In genomic region chr2:64750817-64751285, GRCh38 we compare ENCODE assay signal across 8 cellular contexts.
DNase-seq lines count a peak whose midpoint lies in the region; ATAC-seq and TF ChIP-seq lines count a peak whose summit lies in the region.

No MANE protein-coding gene starts in this region.

- H3K4me3 Mint-ChIP-seq in activated naive CD8-positive, alpha-beta T cell, result peak overlapping the region; percentile 93

- peaks cover 31% of the 10 kb centered on the region for H3K4me1 Mint-ChIP-seq in activated naive CD8-positive, alpha-beta T cell (ENCODE audit: low read depth)

- H3K27ac ChIP-seq in SK-N-MC (peak overlapping the region; percentile 54; the same call in 1 of the 2 replicates), upper lobe of left lung (peak overlapping the region; percentile 93 to 99 (median 96))

- H3K9me3 Mint-ChIP-seq in activated naive CD8-positive, alpha-beta T cell (ENCODE audit: low read depth), result no peaks in the 10 kb centered on the region

- intact Hi-C loops in Right ventricle myocardium superior (cut with DNase I), result loop anchor here (1.0 to 5.0 kb wide), 3 partner anchors 16 to 106 kb away; partner anchors contain the start of gene SERTAD2

- H3K9me3 ChIP-seq in SK-N-MC (ENCODE audit: low read depth, low read length), result no peaks in the 10 kb centered on the region
- H3K9me3 ChIP-seq in upper lobe of left lung, result no peaks in the 10 kb centered on the region

- H3K27ac Mint-ChIP-seq in activated naive CD8-positive, alpha-beta T cell, result peak overlapping the region; percentile 95

- ATAC-seq in Right ventricle myocardium superior (ENCODE audit: poor library complexity), result peak; percentile 89
- peak; percentile 94 to 99 for ATAC-seq in upper lobe of left lung (ENCODE audit: low FRiP score in 2 of 2)

- peak in 1 of 4 donors; percentile 23 for TF ChIP-seq EP300 in upper lobe of left lung (IDR thresholded peaks at IDR 0.05)

- TF ChIP-seq CTCF in HFF-Myc (IDR thresholded peaks at IDR 0.05; ENCODE audit: low read depth, low read length, missing control alignments), result no peak
- TF ChIP-seq CTCF in NB4 (IDR thresholded peaks at IDR 0.05; ENCODE audit: low read depth, low read length), result no peak
- TF ChIP-seq CTCF in upper lobe of left lung (IDR thresholded peaks at IDR 0.05), result peak in 2 of 6 experiments; percentile 27 to 50

- no peaks in the 10 kb centered on the region for H3K36me3 Mint-ChIP-seq in activated naive CD8-positive, alpha-beta T cell

- H3K27me3 ChIP-seq in upper lobe of left lung, result no peaks in the 10 kb centered on the region

- no peaks in the 10 kb centered on the region for H3K27me3 Mint-ChIP-seq in activated naive CD8-positive, alpha-beta T cell

- peak; percentile 58 for TF ChIP-seq POLR2A in NB4 (IDR thresholded peaks at IDR 0.05; ENCODE audit: extremely low read depth, insufficient read length)
- peak in 3 of 4 donors; percentile 96 to 98 (median 98) for TF ChIP-seq POLR2A in upper lobe of left lung (IDR thresholded peaks at IDR 0.05)

- H3K4me3 ChIP-seq in HFF-Myc (replicated peaks; ENCODE audit: low read depth, low read length) (peak overlapping the region; percentile 75), NB4 (ENCODE audit: low read depth, low read length) (peak overlapping the region; percentile 76), SK-N-MC (peak overlapping the region; percentile 87), upper lobe of left lung (peak overlapping the region; percentile 33 to 81 (median 61))

- H3K36me3 ChIP-seq in SK-N-MC (ENCODE audit: insufficient read depth, low read length) (no peaks in the 10 kb centered on the region), upper lobe of left lung (no peaks in the 10 kb centered on the region)

- H3K4me1 ChIP-seq in upper lobe of left lung, result peaks cover 14 to 24% (median 19%) of the 10 kb centered on the region in 4 donors

- H3K9ac ChIP-seq in SK-N-MC (ENCODE audit: insufficient read length), result peak overlapping the region; percentile 75

- peak; percentile 97 for DNase-seq in GM04503 (ENCODE audit: low read depth)
- DNase-seq in HFF-Myc (ENCODE audit: extremely low read depth, low read depth), result peak; percentile 97
- DNase-seq in NB4 (ENCODE audit: low read depth), result peak; percentile 100
- DNase-seq in SK-N-MC (ENCODE audit: low read depth, low spot score), result peak; percentile 75
- DNase-seq in Right ventricle myocardium superior, result peak; percentile 99
- DNase-seq in pons (ENCODE audit: low spot score), result peak; percentile 99
- peak; percentile 99 for DNase-seq in upper lobe of left lung

- WGBS in upper lobe of left lung, 2 donors, result 0 to 4% methylated on average over 8 to 19 of the region's 43 CpGs

Comparison
In these comparisons a context has a peak if more than half of its experiments do, and no peak if none do; other contexts are left out.
1. Peak in every context shown above with its lines: DNase-seq, ATAC-seq, H3K4me3 ChIP-seq and H3K27ac ChIP-seq.